ENCODE assay signal across 1 cellular context in genomic region chr21:42550817-42551216, GRCh38.
TF ChIP-seq lines count a peak whose summit lies in the region.

No MANE protein-coding gene starts in this region.

TF ChIP-seq in GM12878, 131 proteins besides CTCF, POLR2A, EP300 and RAD21:
- TF ChIP-seq EZH2 (IDR thresholded peaks at IDR 0.05; ENCODE audit: borderline replicate concordance, control insufficient read depth, low read depth, low read length) (no peak), ZBTB4 (CRISPR knock-in tag; IDR thresholded peaks at IDR 0.05) (no peak), BCLAF1 (IDR thresholded peaks at IDR 0.05) (no peak), ZZZ3 (IDR thresholded peaks at IDR 0.05; ENCODE audit: control insufficient read depth, insufficient read length, low read depth) (no peak), ASH2L (IDR thresholded peaks at IDR 0.05; ENCODE audit: borderline replicate concordance, low read depth) (no peak), ETV6 (conservative IDR thresholded peaks at IDR 0.05 in 1 of 2, IDR thresholded peaks at IDR 0.05 in 1 of 2; ENCODE audit: borderline replicate concordance in 1 of 2, low read depth in 1 of 2) (no peak), SMC3 (IDR thresholded peaks at IDR 0.05; ENCODE audit: borderline replicate concordance, low read length) (no peak), FOXK2 (IDR thresholded peaks at IDR 0.05) (no peak), TARDBP (IDR thresholded peaks at IDR 0.05; ENCODE audit: borderline replicate concordance) (no peak), ATF3 (IDR thresholded peaks at IDR 0.05; ENCODE audit: borderline replicate concordance, extremely low read depth, low read depth, low read length) (no peak), E2F4 (IDR thresholded peaks at IDR 0.05; ENCODE audit: low read depth, low read length) (no peak), SREBF2 (IDR thresholded peaks at IDR 0.05; ENCODE audit: low read length) (no peak), RBBP5 (conservative IDR thresholded peaks at IDR 0.05) (no peak), BCL3 (IDR thresholded peaks at IDR 0.05; ENCODE audit: borderline replicate concordance, insufficient read depth, low read depth, low read length, poor library complexity, severe bottlenecking) (no peak), RFX5 (IDR thresholded peaks at IDR 0.05; ENCODE audit: low read depth, low read length) (no peak)
TF ChIP-seq in GM12878: peak in this region for 0.
